Comparison of ENCODE assay signal across 8 cellular contexts in the genomic region with DNA sequence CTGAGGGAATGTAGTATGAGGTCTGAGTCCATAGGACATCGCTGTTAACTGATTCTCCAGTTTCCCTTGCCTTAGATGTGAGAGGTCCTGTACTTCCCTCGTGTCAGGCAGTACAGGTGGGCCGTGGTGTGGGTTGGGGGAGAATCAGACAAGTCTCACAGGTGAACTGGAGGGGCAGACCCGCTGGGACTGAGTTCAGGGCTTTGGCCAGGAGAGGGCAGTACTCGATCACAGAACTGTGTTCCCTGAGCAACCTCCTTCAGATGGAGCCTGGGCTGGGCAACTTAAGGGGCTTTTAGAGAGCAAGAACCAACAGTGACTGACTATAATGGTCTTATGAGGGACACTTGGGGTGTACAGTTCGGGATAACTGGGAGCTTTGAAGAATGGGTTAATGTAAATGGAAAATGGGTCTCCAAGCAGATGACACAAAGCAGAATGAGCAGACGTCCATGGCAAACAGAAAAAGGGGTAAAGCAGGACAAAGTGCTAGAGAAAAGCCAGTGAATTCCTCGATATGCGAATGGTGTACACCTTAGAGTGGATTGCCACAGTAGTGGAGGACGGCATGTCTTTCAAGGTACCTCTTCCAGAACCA.
DNase-seq lines count a peak whose midpoint lies in the region; ATAC-seq and TF ChIP-seq lines count a peak whose summit lies in the region.

No MANE protein-coding gene starts in this region.

- no peak overlapping the region for H3K27ac ChIP-seq in RWPE2 (ENCODE audit: poor library complexity, severe bottlenecking)

- no peak overlapping the region for H3K4me3 ChIP-seq in RWPE2 (ENCODE audit: severe bottlenecking)

- H3K4me1 Mint-ChIP-seq in glutamatergic neuron (ENCODE audit: low read depth, unreplicated experiment) (no peaks in the 10 kb centered on the region), progenitor cell of endocrine pancreas (ENCODE audit: low read depth) (no peaks in the 10 kb centered on the region)

- no peaks in the 10 kb centered on the region for H3K36me3 ChIP-seq in RWPE2 (ENCODE audit: low read depth)

- no peaks in the 10 kb centered on the region for H3K4me1 ChIP-seq in RWPE2 (ENCODE audit: insufficient read depth, poor library complexity, severe bottlenecking)

- TF ChIP-seq EP300 in Ishikawa (IDR thresholded peaks at IDR 0.05; ENCODE audit: borderline replicate concordance), result no peak

- ATAC-seq in GM21360 (IDR thresholded peaks at IDR 0.05; ENCODE audit: unreplicated experiment) (peak; percentile 67), RWPE2 (ENCODE audit: low read depth) (peak; percentile 84; the same call in 2 of the 3 replicates)

- H3K36me3 Mint-ChIP-seq in glutamatergic neuron (ENCODE audit: unreplicated experiment) (no peaks in the 10 kb centered on the region), progenitor cell of endocrine pancreas (ENCODE audit: insufficient read depth) (no peaks in the 10 kb centered on the region)

- H3K9me3 ChIP-seq in RWPE2 (ENCODE audit: severe bottlenecking), result no peaks in the 10 kb centered on the region

- TF ChIP-seq CTCF in RWPE2 (IDR thresholded peaks at IDR 0.05; ENCODE audit: poor library complexity, severe bottlenecking) (peak; percentile 85), glutamatergic neuron (IDR thresholded peaks at IDR 0.05; ENCODE audit: partially characterized antibody, unreplicated experiment) (peak; percentile 75), progenitor cell of endocrine pancreas (IDR thresholded peaks at IDR 0.05; ENCODE audit: unreplicated experiment) (peak; percentile 91)

- peak; percentile 91 for TF ChIP-seq RAD21 in Ishikawa (IDR thresholded peaks at IDR 0.05; ENCODE audit: low read depth)

- DNase-seq in COR-L47 (lab: John Stamatoyannopoulos, UW), result peak; percentile 59
- peak; percentile 62 for DNase-seq in RWPE2 (ENCODE audit: low spot score)
- DNase-seq in activated effector memory CD4-positive, alpha-beta T cell treated with anti-CD3 and anti-CD28 coated beads, Interleukin-2, amount 50 U/mL, for 16 hours, result peak; percentile 80
- DNase-seq in glutamatergic neuron, result peak; percentile 83
- peak; percentile 72 for DNase-seq in progenitor cell of endocrine pancreas (ENCODE audit: low spot score, unreplicated experiment)
- no peak for DNase-seq in NCI-H226

- H3K4me3 Mint-ChIP-seq in glutamatergic neuron (ENCODE audit: unreplicated experiment) (no peak overlapping the region), progenitor cell of endocrine pancreas (ENCODE audit: low read depth) (no peak overlapping the region)

- H3K27me3 Mint-ChIP-seq in glutamatergic neuron (ENCODE audit: unreplicated experiment), result no peaks in the 10 kb centered on the region
- peaks cover 17% of the 10 kb centered on the region for H3K27me3 Mint-ChIP-seq in progenitor cell of endocrine pancreas

- H3K9me3 Mint-ChIP-seq in glutamatergic neuron (ENCODE audit: unreplicated experiment) (peaks cover under 1% of the 10 kb centered on the region), progenitor cell of endocrine pancreas (ENCODE audit: low read depth) (no peaks in the 10 kb centered on the region)

- no peaks in the 10 kb centered on the region for H3K27me3 ChIP-seq in RWPE2 (ENCODE audit: insufficient read depth, poor library complexity, severe bottlenecking)

- H3K27ac Mint-ChIP-seq in glutamatergic neuron (ENCODE audit: unreplicated experiment), result no peak overlapping the region
- H3K27ac Mint-ChIP-seq in progenitor cell of endocrine pancreas, result no peak overlapping the region

TF ChIP-seq in Ishikawa, 13 proteins besides CTCF, POLR2A, EP300 and RAD21:
- TF ChIP-seq EGR1 (IDR thresholded peaks at IDR 0.05), result no peak
- no peak for TF ChIP-seq CREB1 (IDR thresholded peaks at IDR 0.05; ENCODE audit: low read depth)
- no peak for TF ChIP-seq YY1 (IDR thresholded peaks at IDR 0.05; ENCODE audit: low read depth)
- no peak for TF ChIP-seq TCF12 (IDR thresholded peaks at IDR 0.05; ENCODE audit: low read depth)
- no peak for TF ChIP-seq FOXM1 (IDR thresholded peaks at IDR 0.05; ENCODE audit: borderline replicate concordance, low read depth)
